Comparison of ENCODE assay signal across 9 cellular contexts in genomic region chr10:31133251-31133627, GRCh38.
DNase-seq lines count a peak whose midpoint lies in the region; ATAC-seq, FAIRE-seq and TF ChIP-seq lines count a peak whose summit lies in the region.
"Had no signal": no experiment of that assay in that cellular context is flagged by ENCODE, and none has a peak within 500 bp of the region (broad histone marks: within the 10 kb centered on the region; RNA-seq: fewer than 3 reads in every experiment).

No MANE protein-coding gene starts in this region.

- no peak for TF ChIP-seq CTCF in activated B cell treated with CpG ODN at 0.5 μM for 24 hours (IDR thresholded peaks at IDR 0.05)
- TF ChIP-seq CTCF in spleen (IDR thresholded peaks at IDR 0.05 in 8 of 11, conservative IDR thresholded peaks at IDR 0.05 in 3 of 11), result no peak

- peaks cover 23% of the 10 kb centered on the region; the same call in 1 of the 2 replicates for H3K4me1 ChIP-seq in iPS-20b (ENCODE audit: insufficient read depth, low read length)
- H3K4me1 ChIP-seq in spleen, result peaks cover 7 to 39% (median 27%) of the 10 kb centered on the region in 6 donors
- peaks cover 0 to 6% of the 10 kb centered on the region in 2 donors for H3K4me1 ChIP-seq in small intestine (ENCODE audit: control insufficient read depth in 2 of 2, insufficient read depth in 1 of 2, low read depth in 1 of 2, low read length in 1 of 2)

- TF ChIP-seq POLR2A in spleen (IDR thresholded peaks at IDR 0.05), result no peak

- no peak for ATAC-seq in activated B cell treated with CpG ODN at 0.5 μM for 24 hours (ENCODE audit: low read depth)

- H3K4me1 Mint-ChIP-seq in activated B cell treated with CpG ODN at 0.5 μM for 24 hours, result peaks cover 20% of the 10 kb centered on the region

- intact Hi-C loops in activated B cell treated with CpG ODN at 0.5 μM for 24 hours (cut with micrococcal nuclease), result loop anchor here (1.0 to 10.0 kb wide), 3 partner anchors 32 to 572 kb away; partner anchors contain the start of gene ZEB1
- intact Hi-C loops in spleen (cut with DNase I; ENCODE audit: low total_unique reads), result no loop called here

- H3K27ac Mint-ChIP-seq in activated B cell treated with CpG ODN at 0.5 μM for 24 hours, result no peak overlapping the region

- DNase-seq in NCI-H1417 (lab: John Stamatoyannopoulos, UW) (peak in 2 of 3 experiments; percentile 23 to 59), NCI-H1417 treated with DMSO at 0.1 percent for 48 hours (lab: John Stamatoyannopoulos, UW) (no peak), activated B cell treated with CpG ODN at 0.5 μM for 24 hours (no peak), spleen (no peak), foreskin melanocyte (no peak), germinal center (ENCODE audit: low spot score) (no peak), small intestine (no peak)

- no peaks in the 10 kb centered on the region for H3K27me3 Mint-ChIP-seq in activated B cell treated with CpG ODN at 0.5 μM for 24 hours

- FAIRE-seq in small intestine (lab: Jason Lieb, UNC), result no peak
- FAIRE-seq: A204.1 had no signal

- H3K9me3 ChIP-seq in iPS-20b (ENCODE audit: insufficient read depth, low read depth, low read length) (no peaks in the 10 kb centered on the region), spleen (no peaks in the 10 kb centered on the region), small intestine (ENCODE audit: control insufficient read depth, low read depth) (no peaks in the 10 kb centered on the region)

- no peaks in the 10 kb centered on the region for H3K36me3 Mint-ChIP-seq in activated B cell treated with CpG ODN at 0.5 μM for 24 hours (ENCODE audit: low read depth)

- peak overlapping the region; percentile 73; the same call in 1 of the 2 replicates for H3K9ac ChIP-seq in iPS-20b (ENCODE audit: low read depth, low read length)

- peak overlapping the region; percentile 80 for H3K4me3 Mint-ChIP-seq in activated B cell treated with CpG ODN at 0.5 μM for 24 hours

- peak overlapping the region; percentile 60 for H3K4me3 ChIP-seq in iPS-20b (ENCODE audit: low read length)
- H3K4me3 ChIP-seq in spleen, result peak overlapping the region in 7 of 8 donors; percentile 38 to 75 (median 40)
- peak overlapping the region in 1 of 2 donors; percentile 56 for H3K4me3 ChIP-seq in small intestine (ENCODE audit: low read depth in 1 of 2, low read length in 2 of 2)

- H3K27ac ChIP-seq in iPS-20b (ENCODE audit: low read length) (peak overlapping the region; percentile 8), spleen (peak overlapping the region in 6 of 8 donors; percentile 56 to 86 (median 72)), small intestine (ENCODE audit: low read depth in 1 of 2, low read length in 1 of 2) (peak overlapping the region in 1 of 2 donors; percentile 46)

- H3K27me3 ChIP-seq in iPS-20b (ENCODE audit: insufficient read depth, low read length) (peaks cover 16% of the 10 kb centered on the region), spleen (replicated peaks in 1 of 7) (no peaks in the 10 kb centered on the region), small intestine (ENCODE audit: control insufficient read depth in 2 of 2, insufficient read depth in 2 of 2, low read length in 2 of 2) (no peaks in the 10 kb centered on the region)

- 58 to 67% (median 62%) methylated on average over 9 to 10 of the region's 10 CpGs for WGBS in spleen, 5 donors
- WGBS in small intestine, 3 donors, result 52 to 59% (median 54%) methylated on average over 10 of the region's 10 CpGs

- H3K9me3 Mint-ChIP-seq in activated B cell treated with CpG ODN at 0.5 μM for 24 hours, result no peaks in the 10 kb centered on the region

- H3K36me3 ChIP-seq in iPS-20b (ENCODE audit: insufficient read depth, low read depth, low read length) (no peaks in the 10 kb centered on the region), spleen (no peaks in the 10 kb centered on the region), small intestine (ENCODE audit: control insufficient read depth in 2 of 2, insufficient read depth in 2 of 2, low read length in 2 of 2) (no peaks in the 10 kb centered on the region)

- CTCF ChIA-PET in activated B cell treated with CpG ODN at 0.5 μM for 24 hours (lab: Charles Lee), result interaction anchor here (0.6 to 1.3 kb wide), 2 partner anchors 29 to 102 kb away, joined by 3 read pairs; partner anchors contain the start of gene ZNF438

- POLR2A ChIA-PET in activated B cell treated with CpG ODN at 0.5 μM for 24 hours (lab: Charles Lee), result interaction anchor here (0.5 to 1.8 kb wide), 3 partner anchors 50 to 185 kb away, joined by 5 to 16 read pairs (median 5); partner anchors contain the start of gene ZNF438

Comparison
In these comparisons a context has a peak if more than half of its experiments do, and no peak if none do; other contexts are left out.
1. DNase-seq: peak in NCI-H1417 (2 of 3); none in NCI-H1417 treated with DMSO at 0.1 percent for 48 hours (single experiment), activated B cell treated with CpG ODN at 0.5 μM for 24 hours (single experiment), spleen (single experiment), foreskin melanocyte (single experiment), germinal center (single experiment) and small intestine (single experiment).